Comparison of ENCODE assay signal across 33 cellular contexts in genomic region chr1:42057800-42058199, GRCh38.
"Had no signal": no experiment of that assay in that cellular context is flagged by ENCODE, and none has a peak within 500 bp of the region (broad histone marks: within the 10 kb centered on the region; RNA-seq: fewer than 3 reads in every experiment).

No MANE protein-coding gene starts in this region.

- H3K36me3 ChIP-seq: adrenal gland, ascending aorta, brain microvascular endothelial cell, breast epithelium, cardiac muscle cell had no signal

- H3K4me3 ChIP-seq: adrenal gland, ascending aorta, body of pancreas, breast epithelium, cardiac muscle cell had no signal

- FAIRE-seq: astrocyte, bronchial epithelial cell had no signal

- H3K27ac ChIP-seq: adrenal gland, ascending aorta, body of pancreas, brain microvascular endothelial cell, breast epithelium, cardiac muscle cell had no signal

- H3K27me3 ChIP-seq: adrenal gland, ascending aorta, body of pancreas, brain microvascular endothelial cell, breast epithelium, cardiac muscle cell had no signal

- ATAC-seq: activated naive CD4-positive, alpha-beta T cell treated with anti-CD3 and anti-CD28 coated beads, Interleukin-2, amount 50 U/mL, for 72 hours; activated naive CD8-positive, alpha-beta T cell treated with anti-CD3 and anti-CD28 coated beads, Interleukin-2, amount 50 U/mL, for 24 hours; activated T-cell treated with anti-CD3 and anti-CD28 coated beads, Interleukin-2, amount 50 U/mL, for 4 hours; activated T-cell treated with anti-CD3 and anti-CD28 coated beads, Interleukin-2, amount 50 U/mL, for 72 hours; activated T-helper 17 cell treated with anti-CD3 and anti-CD28 coated beads, Interleukin-2, amount 50 U/mL, for 72 hours; body of pancreas had no signal

- H3K4me1 ChIP-seq: adrenal gland, ascending aorta, body of pancreas, breast epithelium had no signal

- H3K9me3 ChIP-seq: adrenal gland had no signal

- DNase-seq: activated effector memory CD4-positive, alpha-beta T cell treated with anti-CD3 and anti-CD28 coated beads, Interleukin-2, amount 50 U/mL, for 16 hours; activated effector memory CD4-positive, alpha-beta T cell treated with Interleukin-2 at 50 U/mL for 16 hours; activated gamma-delta T cell; activated gamma-delta T cell treated with Interleukin-2 at 50 U/mL for 16 hours; activated naive CD4-positive, alpha-beta T cell; activated naive CD4-positive, alpha-beta T cell treated with anti-CD3 and anti-CD28 coated beads for 36 hours; activated naive CD4-positive, alpha-beta T cell treated with anti-CD3 and anti-CD28 coated beads, Interleukin-2, amount 10 ng/mL, durations not matched to agents 7 days and 5 days; activated naive CD4-positive, alpha-beta T cell treated with anti-CD3 and anti-CD28 coated beads, Interleukin-2, amount 50 U/mL, for 16 hours; activated naive CD4-positive, alpha-beta T cell treated with Interleukin-2 at 50 U/mL for 16 hours; activated naive CD8-positive, alpha-beta T cell treated with anti-CD3 and anti-CD28 coated beads for 36 hours; activated naive CD8-positive, alpha-beta T cell treated with anti-CD3 and anti-CD28 coated beads, Interleukin-2, amount 10 ng/mL, durations not matched to agents 7 days and 5 days; activated naive CD8-positive, alpha-beta T cell treated with anti-CD3 and anti-CD28 coated beads, Interleukin-2, amount 50 U/mL, for 24 hours; activated T-cell treated with anti-CD3 and anti-CD28 coated beads, Interleukin-2, amount 50 U/mL, for 24 hours; activated T-cell treated with anti-CD3 and anti-CD28 coated beads, Interleukin-2, amount 50 U/mL, for 4 hours; activated T-cell treated with anti-CD3 and anti-CD28 coated beads, Interleukin-2, amount 50 U/mL, for 48 hours; activated T-cell treated with anti-CD3 and anti-CD28 coated beads, Interleukin-2, amount 50 U/mL, for 72 hours; adrenal gland; amniotic stem cell; amygdala; anterior cingulate cortex; aorta; body of pancreas; brain microvascular endothelial cell; caudate nucleus; central memory CD4-positive, alpha-beta T cell; cerebellar nuclear complex had no signal
